Comparison of ENCODE assay signal across 8 cellular contexts in the genomic region with DNA sequence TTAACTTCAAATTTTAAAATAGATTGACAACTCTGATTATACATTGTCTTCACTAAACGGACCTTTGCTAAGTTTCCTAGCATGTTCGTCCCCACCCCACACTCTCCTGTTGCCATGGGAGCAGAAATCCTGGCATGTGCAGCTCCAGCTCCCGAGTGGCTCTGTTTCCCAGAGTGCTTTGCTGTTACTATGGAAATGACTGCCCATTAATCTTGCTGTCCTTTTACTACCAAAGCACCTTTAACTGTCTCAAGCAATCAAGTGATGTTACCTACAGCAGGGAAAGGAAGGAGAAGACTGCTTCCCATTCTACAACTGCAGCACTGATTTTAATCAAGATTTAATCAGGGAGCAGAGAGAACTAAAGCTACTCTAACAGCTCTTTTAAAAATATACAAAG.
A peak's percentile ranks its signal among the peaks of the same experiment; 100 is the strongest.
DNase-seq lines count a peak whose midpoint lies in the region; ATAC-seq and TF ChIP-seq lines count a peak whose summit lies in the region.

No MANE protein-coding gene starts in this region.

- H3K36me3 Mint-ChIP-seq in memory B cell = no peaks in the 10 kb centered on the region

- DNase-seq in DMS53 (lab: John Stamatoyannopoulos, UW) (peak; percentile 86), NCI-H1436 treated with DMSO at 0.1 percent for 48 hours (lab: John Stamatoyannopoulos, UW) (peak; percentile 73), astrocyte of the spinal cord (ENCODE audit: low read depth, low spot score) (peak; percentile 6), memory B cell (ENCODE audit: low spot score in 2 of 2) (no peak), HuH-7.5 (ENCODE audit: low spot score) (no peak), RPMI8226 (no peak)
- DNase-seq in stimulated activated CD4-positive, alpha-beta T cell treated with anti-CD3 and anti-CD28 coated beads, Interleukin-2, amount 100 ng/mL, for 24 hours = no peak
- DNase-seq in stimulated activated naive CD4-positive, alpha-beta T cell treated with Interleukin-2 at 50 U/mL for 16 hours (lab: John Stamatoyannopoulos, UW) = no peak

- no peak overlapping the region for H3K27ac Mint-ChIP-seq in memory B cell

- no peak for TF ChIP-seq CTCF in astrocyte of the spinal cord (IDR thresholded peaks at IDR 0.05; ENCODE audit: low read depth, low read length)

- H3K4me1 Mint-ChIP-seq in memory B cell = peaks cover 3% of the 10 kb centered on the region

- H3K4me3 Mint-ChIP-seq in memory B cell = peak overlapping the region; percentile 41

- peaks cover 8% of the 10 kb centered on the region for H3K27me3 Mint-ChIP-seq in memory B cell

- in situ Hi-C loops in astrocyte of the spinal cord (cut with HindIII; ENCODE audit: low sequenced_read_pairs) = no loop called here

- ATAC-seq in memory B cell (ENCODE audit: low read depth) = no peak

- H3K4me3 ChIP-seq in astrocyte of the spinal cord (ENCODE audit: low read depth, low read length) = no peak overlapping the region

- H3K9me3 Mint-ChIP-seq in memory B cell = peaks cover 3% of the 10 kb centered on the region

Comparison
In these comparisons a context has a peak if more than half of its experiments do, and no peak if none do; other contexts are left out.
1. DNase-seq: peak in DMS53 (single experiment), NCI-H1436 treated with DMSO at 0.1 percent for 48 hours (single experiment) and astrocyte of the spinal cord (single experiment); none in memory B cell (0 of 2), stimulated activated CD4-positive, alpha-beta T cell treated with anti-CD3 and anti-CD28 coated beads, Interleukin-2, amount 100 ng/mL, for 24 hours (0 of 2), HuH-7.5 (single experiment), stimulated activated naive CD4-positive, alpha-beta T cell treated with Interleukin-2 at 50 U/mL for 16 hours (single experiment) and RPMI8226 (single experiment).